Comparison of ENCODE assay signal across 22 cellular contexts in genomic region chr7:127146746-127147536, GRCh38.
DNase-seq lines count a peak whose midpoint lies in the region; ATAC-seq, FAIRE-seq and TF ChIP-seq lines count a peak whose summit lies in the region.
"Had no signal": no experiment of that assay in that cellular context is flagged by ENCODE, and none has a peak within 500 bp of the region (broad histone marks: within the 10 kb centered on the region; RNA-seq: fewer than 3 reads in every experiment).

No MANE protein-coding gene starts in this region.

- H3K4me3 ChIP-seq in HepG2 (replicated peaks in 1 of 3; ENCODE audit: insufficient read depth in 1 of 3, low read depth in 2 of 3, low read length in 3 of 3) (no peak overlapping the region), right lobe of liver (no peak overlapping the region), dorsolateral prefrontal cortex (no peak overlapping the region)
- H3K4me3 ChIP-seq: BLaER1, GM23248 had no signal

- H3K36me3 ChIP-seq in HepG2 (replicated peaks in 1 of 2; ENCODE audit: control insufficient read depth in 1 of 2, insufficient read depth in 2 of 2, low read length in 2 of 2) (no peaks in the 10 kb centered on the region), right lobe of liver (no peaks in the 10 kb centered on the region)
- H3K36me3 ChIP-seq: BLaER1 had no signal

- DNase-seq in HepG2 (ENCODE audit: low spot score) (peak; percentile 41), right lobe of liver (no peak), dorsolateral prefrontal cortex (no peak)
- no peak for DNase-seq in stimulated activated CD4-positive, alpha-beta T cell treated with anti-CD3 and anti-CD28 coated beads, Interleukin-4, amount 100 ng/mL, for 4 hours
- no peak for DNase-seq in activated T-cell treated with anti-CD3 and anti-CD28 coated beads, Interleukin-2, amount 50 U/mL, for 48 hours
- DNase-seq: Caco-2; CD4-positive, CD25-positive, alpha-beta regulatory T cell; CD8-positive, alpha-beta T cell; DMS153; DND-41; GM23248; H7; HCEC 1CT had no signal

- H2AFZ ChIP-seq in HepG2 (ENCODE audit: low read length) = no peak overlapping the region
- H2AFZ ChIP-seq: GM23248 had no signal

- intact Hi-C loops in HepG2 (cut with micrococcal nuclease; ENCODE audit: unreplicated experiment) = no loop called here
- intact Hi-C loops in right lobe of liver (cut with DNase I) = no loop called here
- intact Hi-C loops in dorsolateral prefrontal cortex (cut with DNase I) = no loop called here

- H3K27me3 ChIP-seq in HepG2 (ENCODE audit: control insufficient read depth in 1 of 2, insufficient read depth in 2 of 2, low read length in 2 of 2) (no peaks in the 10 kb centered on the region), right lobe of liver (no peaks in the 10 kb centered on the region), dorsolateral prefrontal cortex (no peaks in the 10 kb centered on the region)
- H3K27me3 ChIP-seq: BLaER1 had no signal

- H3K9me3 ChIP-seq in HepG2 (ENCODE audit: low read length) = no peaks in the 10 kb centered on the region
- H3K9me3 ChIP-seq in right lobe of liver = no peaks in the 10 kb centered on the region
- H3K9me3 ChIP-seq: BLaER1, Caco-2 had no signal

- H3K4me1 ChIP-seq in HepG2 (ENCODE audit: insufficient read depth, low read length) = peaks cover 12% of the 10 kb centered on the region
- H3K4me1 ChIP-seq in right lobe of liver = no peaks in the 10 kb centered on the region
- H3K4me1 ChIP-seq: BLaER1, Caco-2 had no signal

- H4K20me1 ChIP-seq in HepG2 (ENCODE audit: insufficient read depth, low read length) = no peaks in the 10 kb centered on the region
- H4K20me1 ChIP-seq: BLaER1 had no signal

- ATAC-seq in HepG2 = peak; percentile 70
- ATAC-seq in right lobe of liver = no peak
- peak; percentile 80 for ATAC-seq in GM19351 (IDR thresholded peaks at IDR 0.05; ENCODE audit: unreplicated experiment)
- ATAC-seq in HG03565 (IDR thresholded peaks at IDR 0.05; ENCODE audit: unreplicated experiment) = peak; percentile 46
- no peak for ATAC-seq in GM21717 (IDR thresholded peaks at IDR 0.05; ENCODE audit: unreplicated experiment)
- ATAC-seq: CD8-positive, alpha-beta T cell had no signal

- H3K79me2 ChIP-seq in HepG2 (ENCODE audit: insufficient read depth, low read length) = no peaks in the 10 kb centered on the region

- no TSS peak for BruUV-seq in HepG2 (replicated peaks; lab: Mats Ljungman, UMichigan)

- POLR2A ChIA-PET in HepG2 (lab: Yijun Ruan, JAX) = no interaction called here

- 0 out of 2 replicates have a peak overlapping the region, but pooled peaks have one; percentile 12 for H3K4me2 ChIP-seq in HepG2 (ENCODE audit: low read depth, low read length)
- H3K4me2 ChIP-seq: BLaER1 had no signal

- no peak for TF ChIP-seq POLR2A in HepG2 (IDR thresholded peaks at IDR 0.05; ENCODE audit: insufficient read depth in 1 of 2, low read depth in 2 of 2, low read length in 2 of 2)
- TF ChIP-seq POLR2A in right lobe of liver (IDR thresholded peaks at IDR 0.05) = no peak

- TF ChIP-seq RAD21 in HepG2 (CRISPR knock-in tag; IDR thresholded peaks at IDR 0.05) = no peak

- TF ChIP-seq EP300 in HepG2 (IDR thresholded peaks at IDR 0.05; ENCODE audit: low read depth in 2 of 2, low read length in 2 of 2) (no peak), HepG2 (CRISPR knock-in tag; IDR thresholded peaks at IDR 0.05; ENCODE audit: borderline replicate concordance) (no peak)

- no peak overlapping the region for H3K27ac ChIP-seq in HepG2 (ENCODE audit: extremely low read length, insufficient read depth, low read length)
- no peak overlapping the region for H3K27ac ChIP-seq in right lobe of liver
- H3K27ac ChIP-seq in dorsolateral prefrontal cortex = no peak overlapping the region
- H3K27ac ChIP-seq: 22Rv1, BLaER1, C4-2B, GM23248 had no signal

- in situ Hi-C loops in HepG2 (cut with HindIII; ENCODE audit: extremely low pct_ligation_motif_present, low pct_unique_long_range_greater_than_20kb) = no loop called here

- WGBS in HepG2 (ENCODE audit: low lambda C conversion rate) = 18% methylated on average over 4 of the region's 4 CpGs
- 58% methylated on average over 4 of the region's 4 CpGs for WGBS in right lobe of liver (ENCODE audit: insufficient coverage, low coverage, low lambda C conversion rate, missing lambda C conversion rate)

- TF ChIP-seq CTCF in HepG2 (CRISPR knock-in tag; IDR thresholded peaks at IDR 0.05) (no peak), right lobe of liver (IDR thresholded peaks at IDR 0.05) (no peak), dorsolateral prefrontal cortex (IDR thresholded peaks at IDR 0.05 in 54 of 56, conservative IDR thresholded peaks at IDR 0.05 in 2 of 56; ENCODE audit: low read depth in 1 of 56, partially characterized antibody in 56 of 56) (no peak)

- no peak for FAIRE-seq in HepG2 (lab: Jason Lieb, UNC)
- FAIRE-seq: A204.1, G401.6, H1 had no signal

- H3K9ac ChIP-seq in HepG2 (ENCODE audit: insufficient read depth, low read depth, low read length) = no peak overlapping the region
- H3K9ac ChIP-seq: BLaER1, GM23248 had no signal

- CTCF ChIA-PET in HepG2 (lab: Yijun Ruan, JAX; ENCODE audit: low intra/inter-chr PET ratio, low total read pairs) = no interaction called here

TF ChIP-seq in HepG2, 621 proteins besides CTCF, POLR2A, EP300 and RAD21 (continues in another document):
- TF ChIP-seq EEA1 (CRISPR knock-in tag; IDR thresholded peaks at IDR 0.05; ENCODE audit: borderline replicate concordance) (no peak), MXD3 (CRISPR knock-in tag; IDR thresholded peaks at IDR 0.05) (no peak), PAXIP1 (CRISPR knock-in tag; conservative IDR thresholded peaks at IDR 0.05) (0 out of 2 replicates have a peak, but pooled peaks have one; percentile 13), BCLAF1 (IDR thresholded peaks at IDR 0.05) (no peak), HNF4A (CRISPR knock-in tag; IDR thresholded peaks at IDR 0.05) (peak; percentile 60), FOXA1 (IDR thresholded peaks at IDR 0.05) (no peak), FOXA1 (CRISPR knock-in tag; IDR thresholded peaks at IDR 0.05) (0 out of 2 replicates have a peak, but pooled peaks have one; percentile 29)

Comparison
In these comparisons a context has a peak if more than half of its experiments do, and no peak if none do; other contexts are left out.
1. ATAC-seq: peak in HepG2 (single experiment), GM19351 (single experiment) and HG03565 (single experiment); none in right lobe of liver (0 of 4) and GM21717 (single experiment).